ENCODE assay signal across 1 cellular context in genomic region chr12:5059358-5059757, GRCh38.
TF ChIP-seq lines count a peak whose summit lies in the region.

No MANE protein-coding gene starts in this region.

TF ChIP-seq in GM12878, 131 proteins besides CTCF, POLR2A, EP300 and RAD21 (continued from another document):
- TF ChIP-seq SKIL (IDR thresholded peaks at IDR 0.05; ENCODE audit: low read depth, poor library complexity, severe bottlenecking), result no peak
- TF ChIP-seq BACH1 (IDR thresholded peaks at IDR 0.05; ENCODE audit: borderline replicate concordance), result no peak
- no peak for TF ChIP-seq RFX5 (IDR thresholded peaks at IDR 0.05; ENCODE audit: low read depth, low read length)
- TF ChIP-seq NFIC (IDR thresholded peaks at IDR 0.05; ENCODE audit: low read depth, low read length), result no peak
- no peak for TF ChIP-seq MYC (IDR thresholded peaks at IDR 0.05; ENCODE audit: insufficient read depth, insufficient read length, insufficient replicate concordance, low read length, severe bottlenecking)
- no peak for TF ChIP-seq CHD4 (IDR thresholded peaks at IDR 0.05)
- TF ChIP-seq CBX5 (IDR thresholded peaks at IDR 0.05; ENCODE audit: low read depth), result no peak
- no peak for TF ChIP-seq SP1 (IDR thresholded peaks at IDR 0.05; ENCODE audit: low read depth, low read length)
- no peak for TF ChIP-seq ZNF207 (IDR thresholded peaks at IDR 0.05; ENCODE audit: borderline replicate concordance)
- TF ChIP-seq GATAD2B (conservative IDR thresholded peaks at IDR 0.05; ENCODE audit: low read depth), result no peak
- TF ChIP-seq ZBTB40 (IDR thresholded peaks at IDR 0.05; ENCODE audit: borderline replicate concordance), result no peak
